9 cellular contexts compared by ENCODE assay signal in genomic region chr6:16132909-16133308, GRCh38. TPM values are rescaled to one million over a fixed set of nuclear protein-coding genes. Genes with fewer than 3 reads are reported as not detected.
A peak's percentile ranks its signal among the peaks of the same experiment; 100 is the strongest.
DNase-seq lines count a peak whose midpoint lies in the region; ATAC-seq and TF ChIP-seq lines count a peak whose summit lies in the region.
"Had no signal": no experiment of that assay in that cellular context is flagged by ENCODE, and none has a peak within 500 bp of the region (broad histone marks: within the 10 kb centered on the region; RNA-seq: fewer than 3 reads in every experiment).

No MANE protein-coding gene starts in this region.

- no TSS peak for BruUV-seq in mammary epithelial cell (replicated peaks; lab: Mats Ljungman, UMichigan)

- CTCF ChIA-PET in mammary epithelial cell (lab: Charles Lee; ENCODE audit: low non-redundant PET) (no interaction called here), WTC11 (lab: Charles Lee) (no interaction called here)

- peaks cover 63% of the 10 kb centered on the region for H3K36me3 Mint-ChIP-seq in WTC11
- H3K36me3 Mint-ChIP-seq in type B pancreatic cell = peaks cover 29% of the 10 kb centered on the region

- H3K27ac ChIP-seq in breast epithelium = peak overlapping the region; percentile 44 to 59
- no peak overlapping the region for H3K27ac ChIP-seq in mammary epithelial cell (ENCODE audit: insufficient read depth, low read depth, low read length)
- no peak overlapping the region for H3K27ac ChIP-seq in mesendoderm (ENCODE audit: low read depth, low read length)
- H3K27ac ChIP-seq: SJCRH30 had no signal

- H3K4me1 Mint-ChIP-seq in WTC11 (peaks cover 62% of the 10 kb centered on the region), type B pancreatic cell (ENCODE audit: unreplicated experiment) (peaks cover 45% of the 10 kb centered on the region)

- H3K79me1 ChIP-seq in mesendoderm (ENCODE audit: low read length) = peaks cover 3% of the 10 kb centered on the region

- H3K9ac ChIP-seq in mammary epithelial cell (ENCODE audit: insufficient read depth, low read length) = no peak overlapping the region
- no peak overlapping the region for H3K9ac ChIP-seq in mesendoderm (ENCODE audit: low read length)

- no peak for TF ChIP-seq POLR2A in breast epithelium (IDR thresholded peaks at IDR 0.05)

- TF ChIP-seq CTCF in breast epithelium (IDR thresholded peaks at IDR 0.05) = no peak
- TF ChIP-seq CTCF in mammary epithelial cell (conservative IDR thresholded peaks at IDR 0.05 in 1 of 2, IDR thresholded peaks at IDR 0.05 in 1 of 2; ENCODE audit: extremely low read depth in 1 of 2, insufficient read depth in 1 of 2, low read depth in 1 of 2, low read length in 2 of 2) = no peak
- no peak for TF ChIP-seq CTCF in WTC11 (IDR thresholded peaks at IDR 0.05)
- no peak for TF ChIP-seq CTCF in type B pancreatic cell (conservative IDR thresholded peaks at IDR 0.05)

- H3K4me3 ChIP-seq in breast epithelium = peak overlapping the region; percentile 10 to 100 (median 94)
- H3K4me3 ChIP-seq in mammary epithelial cell (replicated peaks in 1 of 3; ENCODE audit: insufficient read depth in 1 of 3, low read depth in 2 of 3, low read length in 3 of 3) = no peak overlapping the region
- no peak overlapping the region for H3K4me3 ChIP-seq in mesendoderm (ENCODE audit: low read length)

- no peaks in the 10 kb centered on the region for H3K36me3 ChIP-seq in breast epithelium
- no peaks in the 10 kb centered on the region for H3K36me3 ChIP-seq in mammary epithelial cell (ENCODE audit: insufficient read depth, low read length)
- no peaks in the 10 kb centered on the region for H3K36me3 ChIP-seq in mesendoderm (ENCODE audit: control insufficient read depth, insufficient read depth, low read length)

- in situ Hi-C loops in mammary epithelial cell (cut with MboI; ENCODE audit: low sequenced_read_pairs in 2 of 2) = no loop called here

- no peak overlapping the region for H2BK5ac ChIP-seq in mesendoderm (ENCODE audit: low read length)

- H3K9me3 ChIP-seq in breast epithelium (no peaks in the 10 kb centered on the region), mammary epithelial cell (replicated peaks; ENCODE audit: insufficient read depth, low read length) (no peaks in the 10 kb centered on the region)
- H3K9me3 ChIP-seq: SJCRH30 had no signal

- intact Hi-C loops in breast epithelium (cut with DNase I; ENCODE audit: low total_unique reads) = no loop called here
- intact Hi-C loops in mammary epithelial cell (cut with micrococcal nuclease) = no loop called here

- H3K4ac ChIP-seq in mesendoderm (ENCODE audit: low read depth, low read length) = no peak overlapping the region

- no peaks in the 10 kb centered on the region for H4K20me1 ChIP-seq in mammary epithelial cell (ENCODE audit: insufficient read depth, low read length)

- POLR2A ChIA-PET in WTC11 (lab: Charles Lee) = no interaction called here

- dilution Hi-C loops in mammary epithelial cell (cut with HindIII; ENCODE audit: low sequenced_read_pairs) = no loop called here

- no peak overlapping the region for H2BK120ac ChIP-seq in mesendoderm (ENCODE audit: low read depth, low read length)

- 0 out of 2 replicates have a peak overlapping the region, but pooled peaks have one; percentile 7 for H3K27ac Mint-ChIP-seq in WTC11
- peak overlapping the region; percentile 12 for H3K27ac Mint-ChIP-seq in type B pancreatic cell

- no peak overlapping the region for H3K18ac ChIP-seq in mesendoderm (ENCODE audit: low read length)

- H2AK5ac ChIP-seq in mesendoderm (ENCODE audit: low read length) = no peak overlapping the region

- H2BK15ac ChIP-seq in mesendoderm (replicated peaks; ENCODE audit: low read depth) = no peak overlapping the region

- H3K4me3 Mint-ChIP-seq in WTC11 (peak overlapping the region; percentile 96), type B pancreatic cell (peak overlapping the region; percentile 98)

- H3K27me3 Mint-ChIP-seq in WTC11 (ENCODE audit: low read depth) (peaks cover 3% of the 10 kb centered on the region), type B pancreatic cell (no peaks in the 10 kb centered on the region)

- H3K27me3 ChIP-seq in breast epithelium (no peaks in the 10 kb centered on the region), mammary epithelial cell (ENCODE audit: insufficient read depth, low read length) (no peaks in the 10 kb centered on the region), mesendoderm (ENCODE audit: insufficient read depth, low read length, poor library complexity) (no peaks in the 10 kb centered on the region)
- H3K27me3 ChIP-seq: SJCRH30 had no signal

- H3K4me2 ChIP-seq in mammary epithelial cell (ENCODE audit: insufficient read depth, low read depth, low read length) (no peak overlapping the region), mesendoderm (ENCODE audit: low read length) (no peak overlapping the region)

- H4K5ac ChIP-seq in mesendoderm (ENCODE audit: low read length) = no peak overlapping the region

- no peak for DNase-seq in breast epithelium (ENCODE audit: low spot score in 2 of 2)
- no peak for DNase-seq in mammary epithelial cell
- DNase-seq in WTC11 (ENCODE audit: low spot score) = no peak
- peak; percentile 25 for DNase-seq in mesendoderm
- DNase-seq in type B pancreatic cell (ENCODE audit: extremely low spot score, unreplicated experiment) = no peak
- DNase-seq in germinal center (ENCODE audit: low spot score) = no peak
- no peak for DNase-seq in NCI-H748 (lab: John Stamatoyannopoulos, UW; ENCODE audit: unreplicated experiment)
- no peak for DNase-seq in AG20443 (ENCODE audit: low spot score)

- no peak overlapping the region for H4K8ac ChIP-seq in mesendoderm (ENCODE audit: low read depth, low read length)

- H3K56ac ChIP-seq in mesendoderm (ENCODE audit: low read length) = no peak overlapping the region

- H3K9me3 Mint-ChIP-seq in WTC11 = no peaks in the 10 kb centered on the region
- H3K9me3 Mint-ChIP-seq in type B pancreatic cell = no peaks in the 10 kb centered on the region

- H3K4me1 ChIP-seq in breast epithelium (peaks cover 4 to 17% of the 10 kb centered on the region in 2 donors), mammary epithelial cell (ENCODE audit: insufficient read depth, low read length) (peaks cover 30% of the 10 kb centered on the region), mesendoderm (ENCODE audit: control insufficient read depth, low read depth, low read length) (no peaks in the 10 kb centered on the region)

- no peaks in the 10 kb centered on the region for H3K79me2 ChIP-seq in mammary epithelial cell (ENCODE audit: insufficient read depth, low read length)
- peaks cover 27% of the 10 kb centered on the region for H3K79me2 ChIP-seq in mesendoderm (ENCODE audit: control insufficient read depth, insufficient read depth, low read length)

- ATAC-seq in WTC11 = no peak

- H3K23ac ChIP-seq in mesendoderm (ENCODE audit: low read length) = no peak overlapping the region

- no peak overlapping the region for H2AFZ ChIP-seq in mammary epithelial cell (ENCODE audit: low read depth, low read length)

TF ChIP-seq in WTC11, 78 proteins besides CTCF, POLR2A, EP300 and RAD21 (continues in another document):
- TF ChIP-seq NFATC4 (CRISPR knock-in tag; IDR thresholded peaks at IDR 0.05) = no peak
- TF ChIP-seq, protein P1, sequence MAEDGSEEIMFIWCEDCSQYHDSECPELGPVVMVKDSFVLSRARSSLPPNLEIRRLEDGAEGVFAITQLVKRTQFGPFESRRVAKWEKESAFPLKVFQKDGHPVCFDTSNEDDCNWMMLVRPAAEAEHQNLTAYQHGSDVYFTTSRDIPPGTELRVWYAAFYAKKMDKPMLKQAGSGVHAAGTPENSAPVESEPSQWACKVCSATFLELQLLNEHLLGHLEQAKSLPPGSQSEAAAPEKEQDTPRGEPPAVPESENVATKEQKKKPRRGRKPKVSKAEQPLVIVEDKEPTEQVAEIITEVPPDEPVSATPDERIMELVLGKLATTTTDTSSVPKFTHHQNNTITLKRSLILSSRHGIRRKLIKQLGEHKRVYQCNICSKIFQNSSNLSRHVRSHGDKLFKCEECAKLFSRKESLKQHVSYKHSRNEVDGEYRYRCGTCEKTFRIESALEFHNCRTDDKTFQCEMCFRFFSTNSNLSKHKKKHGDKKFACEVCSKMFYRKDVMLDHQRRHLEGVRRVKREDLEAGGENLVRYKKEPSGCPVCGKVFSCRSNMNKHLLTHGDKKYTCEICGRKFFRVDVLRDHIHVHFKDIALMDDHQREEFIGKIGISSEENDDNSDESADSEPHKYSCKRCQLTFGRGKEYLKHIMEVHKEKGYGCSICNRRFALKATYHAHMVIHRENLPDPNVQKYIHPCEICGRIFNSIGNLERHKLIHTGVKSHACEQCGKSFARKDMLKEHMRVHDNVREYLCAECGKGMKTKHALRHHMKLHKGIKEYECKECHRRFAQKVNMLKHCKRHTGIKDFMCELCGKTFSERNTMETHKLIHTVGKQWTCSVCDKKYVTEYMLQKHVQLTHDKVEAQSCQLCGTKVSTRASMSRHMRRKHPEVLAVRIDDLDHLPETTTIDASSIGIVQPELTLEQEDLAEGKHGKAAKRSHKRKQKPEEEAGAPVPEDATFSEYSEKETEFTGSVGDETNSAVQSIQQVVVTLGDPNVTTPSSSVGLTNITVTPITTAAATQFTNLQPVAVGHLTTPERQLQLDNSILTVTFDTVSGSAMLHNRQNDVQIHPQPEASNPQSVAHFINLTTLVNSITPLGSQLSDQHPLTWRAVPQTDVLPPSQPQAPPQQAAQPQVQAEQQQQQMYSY (CRISPR knock-in tag; IDR thresholded peaks at IDR 0.05) = no peak
- no peak for TF ChIP-seq ZNF671 (CRISPR knock-in tag; IDR thresholded peaks at IDR 0.05)
- TF ChIP-seq FOXJ3 (CRISPR knock-in tag; IDR thresholded peaks at IDR 0.05; ENCODE audit: borderline replicate concordance) = no peak
- no peak for TF ChIP-seq ZNF138 (CRISPR knock-in tag; conservative IDR thresholded peaks at IDR 0.05)

RNA-seq across cellular contexts. Expression of gene MYLIP, which starts 4.0 kb away (rescaled TPM):
- total RNA-seq in breast epithelium (10 to 100 TPM; 47.2 to 63.0 (median 59.6) TPM), mammary epithelial cell (1 to 10 TPM; 3.7 to 5.0 TPM), WTC11 (2021) (43.4 to 50.0 TPM (median 44.5 TPM) in 3 replicates), type B pancreatic cell (ENCODE audit: low replicate concordance) (44.4 and 54.9 TPM in 2 replicates)
- polyA plus RNA-seq in mammary epithelial cell = 1.4 TPM
- 5.8 TPM for polyA minus RNA-seq in mammary epithelial cell
- 13.4 TPM for polyA plus RNA-seq in mesendoderm (2013, experiment 1 of 2)
- 13.6 TPM for polyA plus RNA-seq in mesendoderm (2013, experiment 2 of 2)

Comparison
In these comparisons a context has a peak if more than half of its experiments do, and no peak if none do; other contexts are left out.
1. H3K27ac ChIP-seq: peak in breast epithelium (2 of 2); none in mammary epithelial cell (single experiment) and mesendoderm (single experiment).
2. H3K4me3 ChIP-seq: peak in breast epithelium (3 of 3); none in mammary epithelial cell (0 of 3) and mesendoderm (single experiment).